ENCODE assay signal across 8 cellular contexts in the genomic region with DNA sequence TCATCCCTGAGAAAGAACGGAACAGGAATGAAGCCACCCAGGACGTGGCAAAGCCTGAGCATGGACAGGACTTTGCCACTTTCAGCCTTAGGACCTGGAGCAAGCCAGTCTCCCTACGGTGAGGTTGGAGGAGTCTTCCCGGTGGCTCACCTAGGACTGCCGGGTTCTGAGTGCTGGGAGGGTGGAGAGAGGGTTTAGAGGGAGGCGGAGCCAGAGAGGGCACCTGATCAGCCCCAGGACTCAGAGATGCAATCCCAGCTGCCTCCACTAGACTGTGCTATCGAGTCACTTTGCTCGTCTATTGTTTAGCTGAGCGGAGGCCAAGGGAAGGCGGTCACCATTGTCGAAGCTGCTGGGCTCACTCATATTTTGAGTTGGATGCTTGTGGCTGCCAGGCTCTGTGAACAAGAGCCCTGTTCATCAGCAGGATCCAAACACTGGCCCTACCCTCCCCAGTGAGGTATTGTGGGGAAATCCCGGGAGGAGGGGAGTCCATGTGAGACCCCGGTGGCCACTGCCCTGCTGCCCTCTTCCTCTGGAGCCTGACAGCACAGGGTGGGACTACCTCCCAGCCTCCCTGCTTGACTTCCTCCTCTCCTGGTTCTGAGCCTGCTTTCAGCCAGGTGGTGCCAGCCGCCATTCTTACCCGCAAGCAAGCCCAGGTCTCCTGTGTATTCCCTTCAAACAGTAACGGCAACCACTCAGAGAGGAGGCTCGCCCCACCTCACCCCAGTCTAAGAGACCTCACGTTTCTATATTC. TPM values are rescaled to one million over a fixed set of nuclear protein-coding genes. Genes with fewer than 3 reads are reported as not detected.
DNase-seq lines count a peak whose midpoint lies in the region; ATAC-seq and TF ChIP-seq lines count a peak whose summit lies in the region.

No MANE protein-coding gene starts in this region.

- TF ChIP-seq POLR2A in tibial nerve (IDR thresholded peaks at IDR 0.05) = no peak

- 40 to 43% methylated on average over 18 of the region's 18 CpGs for WGBS in tibial nerve, 2 donors

- H4K20me1 ChIP-seq in osteoblast (ENCODE audit: insufficient read depth, low read length) = no peaks in the 10 kb centered on the region

- H3K36me3 ChIP-seq in osteoblast (ENCODE audit: insufficient read depth, low read length) = no peaks in the 10 kb centered on the region
- H3K36me3 ChIP-seq in tibial nerve = no peaks in the 10 kb centered on the region

- H3K4me1 ChIP-seq in osteoblast (ENCODE audit: insufficient read depth, low read length) (peaks cover 3% of the 10 kb centered on the region), tibial nerve (peaks cover 0 to 5% (median 0%) of the 10 kb centered on the region in 4 donors)

- no peak overlapping the region for H3K4me3 ChIP-seq in foreskin fibroblast (ENCODE audit: low read depth in 1 of 2, low read length in 2 of 2)
- H3K4me3 ChIP-seq in osteoblast (ENCODE audit: insufficient read depth, low read length) = peak overlapping the region; percentile 45
- H3K4me3 ChIP-seq in tibial nerve = no peak overlapping the region

- peaks cover 36% of the 10 kb centered on the region for H3K27me3 Mint-ChIP-seq in activated T-helper 17 cell treated with anti-CD3 and anti-CD28 coated beads, Interleukin-2, amount 50 U/mL, for 72 hours

- H3K27ac ChIP-seq in osteoblast (ENCODE audit: low read depth, low read length) (no peak overlapping the region), tibial nerve (peak overlapping the region in 1 of 4 donors; percentile 13)

- no peak for TF ChIP-seq EP300 in tibial nerve (IDR thresholded peaks at IDR 0.05)

- H3K27me3 ChIP-seq in osteoblast (ENCODE audit: insufficient read depth, low read length) (peaks cover 24% of the 10 kb centered on the region), tibial nerve (no peaks in the 10 kb centered on the region)

- peak; percentile 80 for TF ChIP-seq CTCF in foreskin fibroblast (IDR thresholded peaks at IDR 0.05; ENCODE audit: low read depth, low read length)
- peak; percentile 95 for TF ChIP-seq CTCF in osteoblast (IDR thresholded peaks at IDR 0.05; ENCODE audit: extremely low read depth, low read depth, low read length)
- peak; percentile 51 to 85 (median 77) for TF ChIP-seq CTCF in tibial nerve (IDR thresholded peaks at IDR 0.05)

- no peaks in the 10 kb centered on the region for H3K79me2 ChIP-seq in osteoblast (ENCODE audit: insufficient read depth, low read length)

- no peaks in the 10 kb centered on the region for H3K9me3 Mint-ChIP-seq in activated T-helper 17 cell treated with anti-CD3 and anti-CD28 coated beads, Interleukin-2, amount 50 U/mL, for 72 hours

- H3K36me3 Mint-ChIP-seq in activated T-helper 17 cell treated with anti-CD3 and anti-CD28 coated beads, Interleukin-2, amount 50 U/mL, for 72 hours (ENCODE audit: low read depth) = no peaks in the 10 kb centered on the region

- H3K4me2 ChIP-seq in osteoblast (ENCODE audit: insufficient read depth, low read length) = peak overlapping the region; percentile 62

- ATAC-seq in activated T-helper 17 cell treated with anti-CD3 and anti-CD28 coated beads, Interleukin-2, amount 50 U/mL, for 72 hours (replicated peaks) = peak; percentile 93
- ATAC-seq in HG03565 (IDR thresholded peaks at IDR 0.05; ENCODE audit: unreplicated experiment) = no peak

- no peaks in the 10 kb centered on the region for H3K4me1 Mint-ChIP-seq in activated T-helper 17 cell treated with anti-CD3 and anti-CD28 coated beads, Interleukin-2, amount 50 U/mL, for 72 hours

- H3K9me3 ChIP-seq in osteoblast (ENCODE audit: low read depth, low read length) (no peaks in the 10 kb centered on the region), tibial nerve (no peaks in the 10 kb centered on the region)

- peak overlapping the region; percentile 72 for H2AFZ ChIP-seq in osteoblast (ENCODE audit: low read length)

- DNase-seq in GDM1 (lab: John Stamatoyannopoulos, UW) (peak; percentile 84), KG1 (lab: John Stamatoyannopoulos, UW) (peak; percentile 40), RKO (ENCODE audit: low spot score) (peak; percentile 52), foreskin fibroblast (peak; percentile 48 to 82), osteoblast (ENCODE audit: insufficient read length, low spot score, missing footprints) (peak; percentile 99), tibial nerve (ENCODE audit: low spot score in 2 of 2) (peak; percentile 64 to 84)

- no peak overlapping the region for H3K4me3 Mint-ChIP-seq in activated T-helper 17 cell treated with anti-CD3 and anti-CD28 coated beads, Interleukin-2, amount 50 U/mL, for 72 hours

- no peak overlapping the region for H3K27ac Mint-ChIP-seq in activated T-helper 17 cell treated with anti-CD3 and anti-CD28 coated beads, Interleukin-2, amount 50 U/mL, for 72 hours

RNA-seq across cellular contexts. Expression of a gene that starts 7.0 kb away (rescaled TPM):
- total RNA-seq in activated T-helper 17 cell treated with anti-CD3 and anti-CD28 coated beads, Interleukin-2, amount 50 U/mL, for 72 hours = not detected
- total RNA-seq in osteoblast (12.3 and 23.0 TPM in 2 replicates), tibial nerve (10 to 100 TPM in 3 of 4 donors, 1 to 10 TPM in 1; 8.4 to 57.8 (median 34.0) TPM)

RNA-seq across cellular contexts. Expression of a gene that starts 7.8 kb away (rescaled TPM):
- not detected for total RNA-seq in activated T-helper 17 cell treated with anti-CD3 and anti-CD28 coated beads, Interleukin-2, amount 50 U/mL, for 72 hours
- total RNA-seq in osteoblast (not detected in 2 replicates), tibial nerve (not detected)

RNA-seq across cellular contexts. Expression of a gene that starts 32.9 kb away (rescaled TPM):
- not detected for total RNA-seq in activated T-helper 17 cell treated with anti-CD3 and anti-CD28 coated beads, Interleukin-2, amount 50 U/mL, for 72 hours
- 4.3 and 5.6 TPM in 2 replicates for total RNA-seq in osteoblast
- total RNA-seq in tibial nerve = 10 to 100 TPM in 1 of 4 donors, 1 to 10 TPM in 2, not detected in 1; 2.4 to 12.6 (median 6.6) TPM

RNA-seq across cellular contexts. Expression of a gene that starts 44.7 kb away (rescaled TPM):
- total RNA-seq in activated T-helper 17 cell treated with anti-CD3 and anti-CD28 coated beads, Interleukin-2, amount 50 U/mL, for 72 hours = 1 to 10 TPM in 1 of 2 donors, under 1 TPM in 1; 0.58 to 2.5 TPM
- total RNA-seq in osteoblast = 4.3 and 4.7 TPM in 2 replicates
- total RNA-seq in tibial nerve = 1 to 10 TPM in 1 of 4 donors, not detected in 3; 1.5 TPM

RNA-seq across cellular contexts. Expression of a gene that starts 51.6 kb away (rescaled TPM):
- not detected for total RNA-seq in activated T-helper 17 cell treated with anti-CD3 and anti-CD28 coated beads, Interleukin-2, amount 50 U/mL, for 72 hours
- total RNA-seq in osteoblast (68.8 and 69.0 TPM in 2 replicates), tibial nerve (1,000 to 10,000 TPM in 2 of 4 donors, 100 to 1,000 TPM in 1, 10 to 100 TPM in 1; 85.5 to 1,774 (median 1,323) TPM)

Comparison
In these comparisons a context has a peak if more than half of its experiments do, and no peak if none do; other contexts are left out.
1. DNase-seq: peak in every context shown above with its lines; median percentile 99 in osteoblast; 84 in GDM1; 74 in tibial nerve; 65 in foreskin fibroblast; 52 in RKO; 40 in KG1.
2. RNA of a gene that starts 7.0 kb away (total RNA-seq): 8.4 to 57.8 TPM in tibial nerve and 12.3 to 23.0 TPM in osteoblast; not detected in activated T-helper 17 cell treated with anti-CD3 and anti-CD28 coated beads, Interleukin-2, amount 50 U/mL, for 72 hours; every median in the first group is over 4 times any median in the second.
3. Peak in every context shown above with its lines, with median percentiles within 50 percentile points of each other: CTCF ChIP-seq.